Comparison of ENCODE assay signal across 9 cellular contexts in the genomic region with DNA sequence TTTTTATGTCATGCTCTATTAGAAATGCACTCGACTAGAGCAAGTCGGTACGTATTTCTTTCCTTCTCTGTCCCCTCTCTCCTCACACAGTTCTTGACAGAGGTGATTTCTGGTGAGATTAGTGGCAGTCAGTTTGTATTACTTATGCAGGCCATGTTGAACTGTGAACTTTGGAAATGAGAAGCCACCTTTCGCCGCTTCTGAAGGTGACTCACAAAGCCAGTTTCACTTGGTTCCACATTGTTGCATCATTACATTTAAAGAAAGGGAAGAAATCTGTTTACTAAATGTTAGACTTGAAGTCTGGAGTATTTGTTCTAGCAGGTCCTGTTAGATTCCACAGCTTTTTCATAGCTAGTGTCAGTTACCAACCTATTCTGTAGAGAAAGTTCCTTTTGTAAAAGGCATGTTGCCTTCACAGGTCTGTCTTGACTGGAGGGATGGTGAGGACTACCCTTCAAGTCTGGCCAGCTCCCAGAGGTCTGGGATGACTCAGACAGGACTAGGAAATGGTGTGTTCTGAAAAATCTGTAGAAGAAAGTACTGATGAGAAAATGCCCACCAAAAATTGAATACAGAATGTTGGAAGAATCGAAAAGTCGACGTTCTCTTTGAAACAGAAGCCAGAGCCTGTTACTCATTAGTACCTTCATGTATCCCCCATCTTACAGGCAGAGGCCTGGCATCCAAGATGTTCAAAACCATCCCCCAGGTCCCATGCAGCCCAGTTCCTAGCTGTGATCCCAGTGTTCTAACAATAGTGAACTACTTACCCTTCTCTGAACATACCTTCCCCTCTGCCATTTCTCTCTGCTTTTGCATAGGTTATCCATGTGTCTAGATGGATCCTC.
DNase-seq lines count a peak whose midpoint lies in the region; ATAC-seq and TF ChIP-seq lines count a peak whose summit lies in the region.
"Had no signal": no experiment of that assay in that cellular context is flagged by ENCODE, and none has a peak within 500 bp of the region (broad histone marks: within the 10 kb centered on the region; RNA-seq: fewer than 3 reads in every experiment).

No MANE protein-coding gene starts in this region.

- no peaks in the 10 kb centered on the region for H3K36me3 Mint-ChIP-seq in activated T-cell treated with anti-CD3 and anti-CD28 coated beads, Interleukin-2, amount 50 U/mL, for 72 hours (ENCODE audit: insufficient read depth in 2 of 2)
- H3K36me3 Mint-ChIP-seq: activated naive CD8-positive, alpha-beta T cell had no signal

- no peak overlapping the region for H3K9ac ChIP-seq in liver (ENCODE audit: low read depth in 1 of 2, low read length in 2 of 2)

- TF ChIP-seq RAD21 in liver (IDR thresholded peaks at IDR 0.05), result peak in 1 of 2 donors; percentile 35

- H3K27me3 ChIP-seq in liver (ENCODE audit: control insufficient read depth in 4 of 4, insufficient read depth in 4 of 4, low read length in 3 of 4), result no peaks in the 10 kb centered on the region

- peaks cover 35% of the 10 kb centered on the region for H3K27me3 Mint-ChIP-seq in activated T-cell treated with anti-CD3 and anti-CD28 coated beads, Interleukin-2, amount 50 U/mL, for 72 hours (ENCODE audit: low read depth)

- no peaks in the 10 kb centered on the region for H3K9me3 Mint-ChIP-seq in activated T-cell treated with anti-CD3 and anti-CD28 coated beads, Interleukin-2, amount 50 U/mL, for 72 hours

- peaks cover 49% of the 10 kb centered on the region for H3K4me1 Mint-ChIP-seq in activated T-cell treated with anti-CD3 and anti-CD28 coated beads, Interleukin-2, amount 50 U/mL, for 72 hours (ENCODE audit: low read depth)

- TF ChIP-seq CTCF in liver (IDR thresholded peaks at IDR 0.05; ENCODE audit: low read depth, low read length, missing input control), result no peak

- peak; percentile 86 to 91 for ATAC-seq in activated T-cell treated with anti-CD3 and anti-CD28 coated beads, Interleukin-2, amount 50 U/mL, for 72 hours (replicated peaks in 1 of 2)
- peak; percentile 84 for ATAC-seq in HG02870 (IDR thresholded peaks at IDR 0.05; ENCODE audit: unreplicated experiment)

- no peak overlapping the region for H3K4me3 ChIP-seq in liver (ENCODE audit: low read depth in 1 of 3, low read length in 3 of 3)

- no peaks in the 10 kb centered on the region for H3K9me3 ChIP-seq in liver (ENCODE audit: control insufficient read depth in 4 of 4, low read length in 3 of 4)

- DNase-seq in activated T-cell treated with anti-CD3 and anti-CD28 coated beads, Interleukin-2, amount 50 U/mL, for 72 hours, result peak; percentile 54
- DNase-seq in activated T-cell treated with anti-CD3 and anti-CD28 coated beads for 4 hours, result no peak
- peak; percentile 85 for DNase-seq in SW480 (ENCODE audit: low spot score)
- no peak for DNase-seq in NAMALWA (ENCODE audit: low spot score)
- DNase-seq in activated naive CD4-positive, alpha-beta T cell treated with anti-CD3 and anti-CD28 coated beads, Interleukin-2, amount 50 U/mL, for 16 hours, result no peak
- no peak for DNase-seq in stimulated activated naive CD4-positive, alpha-beta T cell (lab: John Stamatoyannopoulos, UW)

- peak overlapping the region; percentile 50 to 52 for H3K4me3 Mint-ChIP-seq in activated T-cell treated with anti-CD3 and anti-CD28 coated beads, Interleukin-2, amount 50 U/mL, for 72 hours
- H3K4me3 Mint-ChIP-seq: activated naive CD8-positive, alpha-beta T cell had no signal

- H3K27ac Mint-ChIP-seq in activated T-cell treated with anti-CD3 and anti-CD28 coated beads, Interleukin-2, amount 50 U/mL, for 72 hours, result peak overlapping the region; percentile 93
- H3K27ac Mint-ChIP-seq: activated naive CD8-positive, alpha-beta T cell had no signal

- WGBS in liver, result 66% methylated on average over 8 of the region's 8 CpGs

- peak overlapping the region; percentile 62 to 64 for H3K27ac ChIP-seq in liver (ENCODE audit: low read depth in 1 of 2, low read length in 2 of 2)

- H3K36me3 ChIP-seq in liver (ENCODE audit: control insufficient read depth in 4 of 4, insufficient read depth in 3 of 4, low read depth in 1 of 4, low read length in 3 of 4), result no peaks in the 10 kb centered on the region

- peaks cover 0 to 33% (median 16%) of the 10 kb centered on the region in 4 donors for H3K4me1 ChIP-seq in liver (ENCODE audit: control insufficient read depth in 4 of 4, insufficient read depth in 4 of 4, low read length in 3 of 4)

TF ChIP-seq in liver, 16 proteins besides CTCF, POLR2A, EP300 and RAD21:
- TF ChIP-seq HNF4A (conservative IDR thresholded peaks at IDR 0.05) (peak; percentile 69 to 82), HNF4G (IDR thresholded peaks at IDR 0.05) (no peak), RXRA (IDR thresholded peaks at IDR 0.05) (peak; percentile 51 to 65), EGR1 (IDR thresholded peaks at IDR 0.05; ENCODE audit: low read depth in 2 of 2) (no peak), ATF3 (IDR thresholded peaks at IDR 0.05) (peak; percentile 96), MAX (IDR thresholded peaks at IDR 0.05) (peak; percentile 30), FOXA1 (IDR thresholded peaks at IDR 0.05) (no peak), GABPA (IDR thresholded peaks at IDR 0.05 in 1 of 2, conservative IDR thresholded peaks at IDR 0.05 in 1 of 2) (no peak), JUND (IDR thresholded peaks at IDR 0.05) (peak; percentile 89 to 91), TAF1 (conservative IDR thresholded peaks at IDR 0.05) (no peak), FOXA2 (IDR thresholded peaks at IDR 0.05) (no peak), SP1 (IDR thresholded peaks at IDR 0.05) (peak; percentile 64), NR2F2 (IDR thresholded peaks at IDR 0.05) (peak; percentile 27), YY1 (IDR thresholded peaks at IDR 0.05) (peak; percentile 52)
- TF ChIP-seq, protein P1, sequence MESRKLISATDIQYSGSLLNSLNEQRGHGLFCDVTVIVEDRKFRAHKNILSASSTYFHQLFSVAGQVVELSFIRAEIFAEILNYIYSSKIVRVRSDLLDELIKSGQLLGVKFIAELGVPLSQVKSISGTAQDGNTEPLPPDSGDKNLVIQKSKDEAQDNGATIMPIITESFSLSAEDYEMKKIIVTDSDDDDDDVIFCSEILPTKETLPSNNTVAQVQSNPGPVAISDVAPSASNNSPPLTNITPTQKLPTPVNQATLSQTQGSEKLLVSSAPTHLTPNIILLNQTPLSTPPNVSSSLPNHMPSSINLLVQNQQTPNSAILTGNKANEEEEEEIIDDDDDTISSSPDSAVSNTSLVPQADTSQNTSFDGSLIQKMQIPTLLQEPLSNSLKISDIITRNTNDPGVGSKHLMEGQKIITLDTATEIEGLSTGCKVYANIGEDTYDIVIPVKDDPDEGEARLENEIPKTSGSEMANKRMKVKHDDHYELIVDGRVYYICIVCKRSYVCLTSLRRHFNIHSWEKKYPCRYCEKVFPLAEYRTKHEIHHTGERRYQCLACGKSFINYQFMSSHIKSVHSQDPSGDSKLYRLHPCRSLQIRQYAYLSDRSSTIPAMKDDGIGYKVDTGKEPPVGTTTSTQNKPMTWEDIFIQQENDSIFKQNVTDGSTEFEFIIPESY (IDR thresholded peaks at IDR 0.05), result no peak
- TF ChIP-seq, protein P2, sequence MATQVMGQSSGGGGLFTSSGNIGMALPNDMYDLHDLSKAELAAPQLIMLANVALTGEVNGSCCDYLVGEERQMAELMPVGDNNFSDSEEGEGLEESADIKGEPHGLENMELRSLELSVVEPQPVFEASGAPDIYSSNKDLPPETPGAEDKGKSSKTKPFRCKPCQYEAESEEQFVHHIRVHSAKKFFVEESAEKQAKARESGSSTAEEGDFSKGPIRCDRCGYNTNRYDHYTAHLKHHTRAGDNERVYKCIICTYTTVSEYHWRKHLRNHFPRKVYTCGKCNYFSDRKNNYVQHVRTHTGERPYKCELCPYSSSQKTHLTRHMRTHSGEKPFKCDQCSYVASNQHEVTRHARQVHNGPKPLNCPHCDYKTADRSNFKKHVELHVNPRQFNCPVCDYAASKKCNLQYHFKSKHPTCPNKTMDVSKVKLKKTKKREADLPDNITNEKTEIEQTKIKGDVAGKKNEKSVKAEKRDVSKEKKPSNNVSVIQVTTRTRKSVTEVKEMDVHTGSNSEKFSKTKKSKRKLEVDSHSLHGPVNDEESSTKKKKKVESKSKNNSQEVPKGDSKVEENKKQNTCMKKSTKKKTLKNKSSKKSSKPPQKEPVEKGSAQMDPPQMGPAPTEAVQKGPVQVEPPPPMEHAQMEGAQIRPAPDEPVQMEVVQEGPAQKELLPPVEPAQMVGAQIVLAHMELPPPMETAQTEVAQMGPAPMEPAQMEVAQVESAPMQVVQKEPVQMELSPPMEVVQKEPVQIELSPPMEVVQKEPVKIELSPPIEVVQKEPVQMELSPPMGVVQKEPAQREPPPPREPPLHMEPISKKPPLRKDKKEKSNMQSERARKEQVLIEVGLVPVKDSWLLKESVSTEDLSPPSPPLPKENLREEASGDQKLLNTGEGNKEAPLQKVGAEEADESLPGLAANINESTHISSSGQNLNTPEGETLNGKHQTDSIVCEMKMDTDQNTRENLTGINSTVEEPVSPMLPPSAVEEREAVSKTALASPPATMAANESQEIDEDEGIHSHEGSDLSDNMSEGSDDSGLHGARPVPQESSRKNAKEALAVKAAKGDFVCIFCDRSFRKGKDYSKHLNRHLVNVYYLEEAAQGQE (IDR thresholded peaks at IDR 0.05), result no peak

Comparison
In these comparisons a context has a peak if more than half of its experiments do, and no peak if none do; other contexts are left out.
1. DNase-seq: peak in activated T-cell treated with anti-CD3 and anti-CD28 coated beads, Interleukin-2, amount 50 U/mL, for 72 hours (2 of 2) and SW480 (single experiment); none in activated T-cell treated with anti-CD3 and anti-CD28 coated beads for 4 hours (single experiment), NAMALWA (single experiment), activated naive CD4-positive, alpha-beta T cell treated with anti-CD3 and anti-CD28 coated beads, Interleukin-2, amount 50 U/mL, for 16 hours (single experiment) and stimulated activated naive CD4-positive, alpha-beta T cell (0 of 6).